Comparison of ENCODE assay signal across 8 cellular contexts in genomic region chr1:121519042-121519755, GRCh38.
DNase-seq lines count a peak whose midpoint lies in the region; ATAC-seq and TF ChIP-seq lines count a peak whose summit lies in the region.

No MANE protein-coding gene starts in this region.

- TF ChIP-seq POLR2A in esophagus squamous epithelium (IDR thresholded peaks at IDR 0.05) (peak in 1 of 4 donors; percentile 53), uterus (IDR thresholded peaks at IDR 0.05) (no peak)

- TF ChIP-seq CTCF in esophagus squamous epithelium (IDR thresholded peaks at IDR 0.05): no peak
- no peak for TF ChIP-seq CTCF in uterus (IDR thresholded peaks at IDR 0.05)

- peak overlapping the region in 3 of 4 donors; percentile 69 to 75 (median 71) for H3K27ac ChIP-seq in esophagus squamous epithelium
- H3K27ac ChIP-seq in uterus: no peak overlapping the region

- peak overlapping the region; percentile 88 for H3K4me3 Mint-ChIP-seq in natural killer cell treated with Interleukin-12 subunit alpha and Interleukin-12 subunit beta and Interleukin-15 and Interleukin-18, amount 100 ng/mL, for 72 hours

- WGBS in esophagus squamous epithelium, 2 donors: 7% methylated on average over 3 of the region's 75 CpGs; no CpG with 5 or more reads in 1 of the 2 donors

- peak; percentile 12 for DNase-seq in AG08395 (ENCODE audit: low spot score)
- DNase-seq in HCEC 1CT: peak; percentile 54
- peak; percentile 79 for DNase-seq in NCI-H748 treated with DMSO at 0.1 percent for 48 hours (lab: John Stamatoyannopoulos, UW)
- peak; percentile 86 for DNase-seq in activated T-cell treated with anti-CD3 and anti-CD28 coated beads for 48 hours (ENCODE audit: low read depth)
- DNase-seq in esophagus squamous epithelium (lab: John Stamatoyannopoulos, UW): no peak
- DNase-seq in natural killer cell treated with Interleukin-12 subunit alpha and Interleukin-12 subunit beta and Interleukin-15 and Interleukin-18, amount 100 ng/mL, for 72 hours (ENCODE audit: low spot score): peak; percentile 82
- DNase-seq in stimulated activated naive CD8-positive, alpha-beta T cell treated with anti-CD3 and anti-CD28 coated beads, Interleukin-15, Interleukin-2, amounts not matched to agents 100 U/mL and 50 U/mL, for 24 hours: peak; percentile 84
- no peak for DNase-seq in uterus

- H3K36me3 Mint-ChIP-seq in natural killer cell treated with Interleukin-12 subunit alpha and Interleukin-12 subunit beta and Interleukin-15 and Interleukin-18, amount 100 ng/mL, for 72 hours: no peaks in the 10 kb centered on the region

- ATAC-seq in natural killer cell treated with Interleukin-12 subunit alpha and Interleukin-12 subunit beta and Interleukin-15 and Interleukin-18, amount 100 ng/mL, for 72 hours: peak; percentile 93
- ATAC-seq in stimulated activated naive CD8-positive, alpha-beta T cell treated with anti-CD3 and anti-CD28 coated beads, Interleukin-15, Interleukin-2, amounts not matched to agents 100 U/mL and 50 U/mL, for 24 hours: peak; percentile 96

- H3K9me3 Mint-ChIP-seq in natural killer cell treated with Interleukin-12 subunit alpha and Interleukin-12 subunit beta and Interleukin-15 and Interleukin-18, amount 100 ng/mL, for 72 hours: no peaks in the 10 kb centered on the region

- peaks cover 0 to 15% (median 0%) of the 10 kb centered on the region in 3 donors for H3K4me1 ChIP-seq in esophagus squamous epithelium
- H3K4me1 ChIP-seq in uterus: no peaks in the 10 kb centered on the region

- intact Hi-C loops in esophagus squamous epithelium (cut with DNase I) (no loop called here), uterus (cut with DNase I; ENCODE audit: low total_unique reads) (no loop called here)

- peak overlapping the region; percentile 30 to 67 (median 44) for H3K4me3 ChIP-seq in esophagus squamous epithelium
- H3K4me3 ChIP-seq in uterus: no peak overlapping the region

- H3K27me3 Mint-ChIP-seq in natural killer cell treated with Interleukin-12 subunit alpha and Interleukin-12 subunit beta and Interleukin-15 and Interleukin-18, amount 100 ng/mL, for 72 hours: peaks cover 0 to 2% of the 10 kb centered on the region in 2 donors

- no peaks in the 10 kb centered on the region for H3K36me3 ChIP-seq in esophagus squamous epithelium
- no peaks in the 10 kb centered on the region for H3K36me3 ChIP-seq in uterus

- H3K27ac Mint-ChIP-seq in natural killer cell treated with Interleukin-12 subunit alpha and Interleukin-12 subunit beta and Interleukin-15 and Interleukin-18, amount 100 ng/mL, for 72 hours: peak overlapping the region; percentile 62 to 80

- H3K27me3 ChIP-seq in esophagus squamous epithelium: peaks cover 0 to 56% (median 0%) of the 10 kb centered on the region in 4 donors
- H3K27me3 ChIP-seq in uterus: peaks cover 0 to 9% of the 10 kb centered on the region in 2 donors

- H3K9me3 ChIP-seq in esophagus squamous epithelium (no peaks in the 10 kb centered on the region), uterus (no peaks in the 10 kb centered on the region)

- H3K4me1 Mint-ChIP-seq in natural killer cell treated with Interleukin-12 subunit alpha and Interleukin-12 subunit beta and Interleukin-15 and Interleukin-18, amount 100 ng/mL, for 72 hours (ENCODE audit: low read depth in 2 of 2): peaks cover 31 to 33% of the 10 kb centered on the region in 2 donors

Comparison
In these comparisons a context has a peak if more than half of its experiments do, and no peak if none do; other contexts are left out.
1. DNase-seq: peak in AG08395 (single experiment), HCEC 1CT (single experiment), NCI-H748 treated with DMSO at 0.1 percent for 48 hours (single experiment), activated T-cell treated with anti-CD3 and anti-CD28 coated beads for 48 hours (single experiment), natural killer cell treated with Interleukin-12 subunit alpha and Interleukin-12 subunit beta and Interleukin-15 and Interleukin-18, amount 100 ng/mL, for 72 hours (single experiment) and stimulated activated naive CD8-positive, alpha-beta T cell treated with anti-CD3 and anti-CD28 coated beads, Interleukin-15, Interleukin-2, amounts not matched to agents 100 U/mL and 50 U/mL, for 24 hours (single experiment); none in esophagus squamous epithelium (single experiment) and uterus (0 of 2).
2. H3K27ac ChIP-seq: peak in esophagus squamous epithelium (3 of 4); none in uterus (0 of 2).
3. H3K4me3 ChIP-seq: peak in esophagus squamous epithelium (4 of 4); none in uterus (0 of 2).